Comparison of ENCODE assay signal across 1 cellular context in the genomic region with DNA sequence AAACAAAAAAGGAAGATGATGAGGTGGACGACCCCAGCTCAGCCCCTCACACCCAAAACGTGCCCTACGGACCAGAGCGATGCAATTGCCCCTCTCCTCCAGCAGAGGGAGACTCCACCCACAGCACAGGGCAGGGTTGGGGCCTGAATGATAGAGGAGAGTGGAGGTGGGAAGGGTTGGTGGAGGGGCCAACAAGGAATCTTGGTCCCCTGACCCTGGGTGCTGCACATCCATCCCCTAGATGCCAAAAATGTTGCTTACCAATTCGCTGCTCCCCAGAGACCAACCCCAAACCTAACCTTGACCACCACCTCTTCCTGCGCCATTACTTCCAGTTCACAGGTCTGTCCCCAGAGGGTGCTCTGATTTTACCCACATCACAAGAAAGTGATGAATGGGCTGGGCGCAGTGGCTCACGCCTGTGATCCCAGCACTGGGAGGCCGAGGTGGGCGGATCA.
TF ChIP-seq lines count a peak whose summit lies in the region.

No MANE protein-coding gene starts in this region.

TF ChIP-seq in GM12878, 131 proteins besides CTCF, POLR2A, EP300 and RAD21 (continues in another document):
- peak; percentile 67 for TF ChIP-seq RUNX3 (IDR thresholded peaks at IDR 0.05; ENCODE audit: low read length)
- TF ChIP-seq BMI1 (IDR thresholded peaks at IDR 0.05; ENCODE audit: borderline replicate concordance): no peak
- TF ChIP-seq, protein P1, sequence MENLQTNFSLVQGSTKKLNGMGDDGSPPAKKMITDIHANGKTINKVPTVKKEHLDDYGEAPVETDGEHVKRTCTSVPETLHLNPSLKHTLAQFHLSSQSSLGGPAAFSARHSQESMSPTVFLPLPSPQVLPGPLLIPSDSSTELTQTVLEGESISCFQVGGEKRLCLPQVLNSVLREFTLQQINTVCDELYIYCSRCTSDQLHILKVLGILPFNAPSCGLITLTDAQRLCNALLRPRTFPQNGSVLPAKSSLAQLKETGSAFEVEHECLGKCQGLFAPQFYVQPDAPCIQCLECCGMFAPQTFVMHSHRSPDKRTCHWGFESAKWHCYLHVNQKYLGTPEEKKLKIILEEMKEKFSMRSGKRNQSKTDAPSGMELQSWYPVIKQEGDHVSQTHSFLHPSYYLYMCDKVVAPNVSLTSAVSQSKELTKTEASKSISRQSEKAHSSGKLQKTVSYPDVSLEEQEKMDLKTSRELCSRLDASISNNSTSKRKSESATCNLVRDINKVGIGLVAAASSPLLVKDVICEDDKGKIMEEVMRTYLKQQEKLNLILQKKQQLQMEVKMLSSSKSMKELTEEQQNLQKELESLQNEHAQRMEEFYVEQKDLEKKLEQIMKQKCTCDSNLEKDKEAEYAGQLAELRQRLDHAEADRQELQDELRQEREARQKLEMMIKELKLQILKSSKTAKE (IDR thresholded peaks at IDR 0.05; ENCODE audit: low read depth, poor library complexity, severe bottlenecking): peak; percentile 56
- no peak for TF ChIP-seq PML (IDR thresholded peaks at IDR 0.05; ENCODE audit: low read length)
- no peak for TF ChIP-seq TCF3 (IDR thresholded peaks at IDR 0.05; ENCODE audit: borderline replicate concordance, insufficient read depth, low read depth, low read length)
- 0 out of 2 replicates have a peak, but pooled peaks have one; percentile 34 for TF ChIP-seq ZNF687 (IDR thresholded peaks at IDR 0.05)
- no peak for TF ChIP-seq ZBTB40 (IDR thresholded peaks at IDR 0.05; ENCODE audit: borderline replicate concordance)
- TF ChIP-seq SMC3 (IDR thresholded peaks at IDR 0.05; ENCODE audit: borderline replicate concordance, low read length): peak; percentile 77
- peak; percentile 97 for TF ChIP-seq MEF2B (IDR thresholded peaks at IDR 0.05; ENCODE audit: partially characterized antibody, poor library complexity, severe bottlenecking)
- peak; percentile 67 for TF ChIP-seq MTA2 (IDR thresholded peaks at IDR 0.05; ENCODE audit: low read depth)
- TF ChIP-seq, protein P2, sequence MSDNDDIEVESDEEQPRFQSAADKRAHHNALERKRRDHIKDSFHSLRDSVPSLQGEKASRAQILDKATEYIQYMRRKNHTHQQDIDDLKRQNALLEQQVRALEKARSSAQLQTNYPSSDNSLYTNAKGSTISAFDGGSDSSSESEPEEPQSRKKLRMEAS (IDR thresholded peaks at IDR 0.05; ENCODE audit: low read depth, low read length): no peak
- TF ChIP-seq TARDBP (IDR thresholded peaks at IDR 0.05; ENCODE audit: borderline replicate concordance): peak; percentile 15; the same call in 1 of the 2 replicates
- TF ChIP-seq, protein P3, sequence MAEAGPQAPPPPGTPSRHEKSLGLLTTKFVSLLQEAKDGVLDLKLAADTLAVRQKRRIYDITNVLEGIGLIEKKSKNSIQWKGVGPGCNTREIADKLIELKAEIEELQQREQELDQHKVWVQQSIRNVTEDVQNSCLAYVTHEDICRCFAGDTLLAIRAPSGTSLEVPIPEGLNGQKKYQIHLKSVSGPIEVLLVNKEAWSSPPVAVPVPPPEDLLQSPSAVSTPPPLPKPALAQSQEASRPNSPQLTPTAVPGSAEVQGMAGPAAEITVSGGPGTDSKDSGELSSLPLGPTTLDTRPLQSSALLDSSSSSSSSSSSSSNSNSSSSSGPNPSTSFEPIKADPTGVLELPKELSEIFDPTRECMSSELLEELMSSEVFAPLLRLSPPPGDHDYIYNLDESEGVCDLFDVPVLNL (IDR thresholded peaks at IDR 0.05; ENCODE audit: low read depth, low read length): no peak
- no peak for TF ChIP-seq SRF (IDR thresholded peaks at IDR 0.05; ENCODE audit: low read depth in 2 of 2, low read length in 2 of 2)
- no peak for TF ChIP-seq SMAD1 (IDR thresholded peaks at IDR 0.05; ENCODE audit: low read depth, partially characterized antibody)
- peak; percentile 84 for TF ChIP-seq MLLT1 (IDR thresholded peaks at IDR 0.05)
- TF ChIP-seq YBX1 (IDR thresholded peaks at IDR 0.05): no peak
- TF ChIP-seq ZBTB11 (CRISPR knock-in tag; IDR thresholded peaks at IDR 0.05): no peak
- no peak for TF ChIP-seq CBX5 (IDR thresholded peaks at IDR 0.05; ENCODE audit: low read depth)
- TF ChIP-seq IKZF1 (conservative IDR thresholded peaks at IDR 0.05): peak; percentile 82
- TF ChIP-seq PAX5 (IDR thresholded peaks at IDR 0.05; ENCODE audit: borderline replicate concordance, low read depth, low read length): peak; percentile 51; the same call in 1 of the 2 replicates
- no peak for TF ChIP-seq JUND (IDR thresholded peaks at IDR 0.05; ENCODE audit: low read depth, low read length)
- peak; percentile 64; the same call in 1 of the 2 replicates for TF ChIP-seq DPF2 (IDR thresholded peaks at IDR 0.05)
- no peak for TF ChIP-seq ZBTB4 (CRISPR knock-in tag; IDR thresholded peaks at IDR 0.05)
- TF ChIP-seq ATF7 (IDR thresholded peaks at IDR 0.05; ENCODE audit: low read depth): peak; percentile 42; the same call in 1 of the 2 replicates
- TF ChIP-seq, protein P4, sequence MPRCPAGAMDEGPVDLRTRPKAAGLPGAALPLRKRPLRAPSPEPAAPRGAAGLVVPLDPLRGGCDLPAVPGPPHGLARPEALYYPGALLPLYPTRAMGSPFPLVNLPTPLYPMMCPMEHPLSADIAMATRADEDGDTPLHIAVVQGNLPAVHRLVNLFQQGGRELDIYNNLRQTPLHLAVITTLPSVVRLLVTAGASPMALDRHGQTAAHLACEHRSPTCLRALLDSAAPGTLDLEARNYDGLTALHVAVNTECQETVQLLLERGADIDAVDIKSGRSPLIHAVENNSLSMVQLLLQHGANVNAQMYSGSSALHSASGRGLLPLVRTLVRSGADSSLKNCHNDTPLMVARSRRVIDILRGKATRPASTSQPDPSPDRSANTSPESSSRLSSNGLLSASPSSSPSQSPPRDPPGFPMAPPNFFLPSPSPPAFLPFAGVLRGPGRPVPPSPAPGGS (IDR thresholded peaks at IDR 0.05; ENCODE audit: borderline replicate concordance, insufficient read depth, low read depth, low read length, poor library complexity, severe bottlenecking): no peak
- peak; percentile 94 for TF ChIP-seq NR2F1 (conservative IDR thresholded peaks at IDR 0.05)
- TF ChIP-seq STAT3 (IDR thresholded peaks at IDR 0.05; ENCODE audit: low read depth, low read length): no peak
